ENCODE assay signal across 11 cellular contexts in genomic region chr16:27920391-27920891, GRCh38.
DNase-seq lines count a peak whose midpoint lies in the region; ATAC-seq and TF ChIP-seq lines count a peak whose summit lies in the region.
"Had no signal": no experiment of that assay in that cellular context is flagged by ENCODE, and none has a peak within 500 bp of the region (broad histone marks: within the 10 kb centered on the region; RNA-seq: fewer than 3 reads in every experiment).

No MANE protein-coding gene starts in this region.

- no peak overlapping the region for H3K27ac Mint-ChIP-seq in progenitor cell of endocrine pancreas
- H3K27ac Mint-ChIP-seq: dendritic cell treated with granulocyte-macrophage colony-stimulating factor and Interleukin-4, amounts not matched to agents 40 ng/mL and 50 ng/mL, for 4 days; nephron had no signal

- H3K4me3 Mint-ChIP-seq in progenitor cell of endocrine pancreas (ENCODE audit: low read depth) = no peak overlapping the region
- H3K4me3 Mint-ChIP-seq: dendritic cell treated with granulocyte-macrophage colony-stimulating factor and Interleukin-4, amounts not matched to agents 40 ng/mL and 50 ng/mL, for 4 days; nephron had no signal

- H3K27ac ChIP-seq in cingulate gyrus (ENCODE audit: low read depth, low read length) = peak overlapping the region; percentile 47
- H3K27ac ChIP-seq: stomach had no signal

- CTCF ChIA-PET in HEK293T (lab: Yijun Ruan, JAX) = interaction anchor here (0.7 kb wide), 1 partner anchor 10 kb away, joined by 4 read pairs; no protein-coding TSS in a partner anchor

- DNase-seq in HEK293T (ENCODE audit: extremely low spot score) (peak; percentile 74), NCI-H524 treated with DMSO at 0.1 percent for 48 hours (lab: John Stamatoyannopoulos, UW) (peak; percentile 88), progenitor cell of endocrine pancreas (ENCODE audit: low spot score, unreplicated experiment) (peak; percentile 29), DMS114 treated with DMSO at 0.1 percent for 48 hours (lab: John Stamatoyannopoulos, UW; ENCODE audit: unreplicated experiment) (no peak), left lobe of liver (ENCODE audit: low spot score) (no peak)
- no peak for DNase-seq in activated CD4-positive, CD25-positive, alpha-beta regulatory T cell (lab: John Stamatoyannopoulos, UW)
- DNase-seq: stomach had no signal

- ATAC-seq in left lobe of liver = no peak
- no peak for ATAC-seq in HG02840 (IDR thresholded peaks at IDR 0.05; ENCODE audit: low FRiP score, unreplicated experiment)

- no peaks in the 10 kb centered on the region for H3K4me1 Mint-ChIP-seq in progenitor cell of endocrine pancreas (ENCODE audit: low read depth)
- H3K4me1 Mint-ChIP-seq: nephron had no signal

- H3K27me3 Mint-ChIP-seq in progenitor cell of endocrine pancreas = peaks cover 47% of the 10 kb centered on the region

- H3K36me3 Mint-ChIP-seq in progenitor cell of endocrine pancreas (ENCODE audit: insufficient read depth) = no peaks in the 10 kb centered on the region

- POLR2A ChIA-PET in HEK293T (lab: Yijun Ruan, JAX) = no interaction called here

- peak; percentile 43 for TF ChIP-seq CTCF in progenitor cell of endocrine pancreas (IDR thresholded peaks at IDR 0.05; ENCODE audit: unreplicated experiment)

- H3K9me3 Mint-ChIP-seq in progenitor cell of endocrine pancreas (ENCODE audit: low read depth) = no peaks in the 10 kb centered on the region
- H3K9me3 Mint-ChIP-seq: dendritic cell treated with granulocyte-macrophage colony-stimulating factor and Interleukin-4, amounts not matched to agents 40 ng/mL and 50 ng/mL, for 4 days; nephron had no signal

TF ChIP-seq in HEK293T, 16 proteins besides CTCF, POLR2A, EP300 and RAD21:
- TF ChIP-seq, protein P1, sequence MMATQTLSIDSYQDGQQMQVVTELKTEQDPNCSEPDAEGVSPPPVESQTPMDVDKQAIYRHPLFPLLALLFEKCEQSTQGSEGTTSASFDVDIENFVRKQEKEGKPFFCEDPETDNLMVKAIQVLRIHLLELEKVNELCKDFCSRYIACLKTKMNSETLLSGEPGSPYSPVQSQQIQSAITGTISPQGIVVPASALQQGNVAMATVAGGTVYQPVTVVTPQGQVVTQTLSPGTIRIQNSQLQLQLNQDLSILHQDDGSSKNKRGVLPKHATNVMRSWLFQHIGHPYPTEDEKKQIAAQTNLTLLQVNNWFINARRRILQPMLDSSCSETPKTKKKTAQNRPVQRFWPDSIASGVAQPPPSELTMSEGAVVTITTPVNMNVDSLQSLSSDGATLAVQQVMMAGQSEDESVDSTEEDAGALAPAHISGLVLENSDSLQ (IDR thresholded peaks at IDR 0.05) = 0 out of 2 replicates have a peak, but pooled peaks have one; percentile 8
- no peak for TF ChIP-seq SP1 (IDR thresholded peaks at IDR 0.05)

Comparison
In these comparisons a context has a peak if more than half of its experiments do, and no peak if none do; other contexts are left out.
1. DNase-seq: peak in HEK293T (single experiment), NCI-H524 treated with DMSO at 0.1 percent for 48 hours (single experiment) and progenitor cell of endocrine pancreas (single experiment); none in DMS114 treated with DMSO at 0.1 percent for 48 hours (single experiment), activated CD4-positive, CD25-positive, alpha-beta regulatory T cell (0 of 4) and left lobe of liver (single experiment).